In genomic region chr5:114176356-114176755, GRCh38 we compare ENCODE assay signal across 25 cellular contexts.
A peak's percentile ranks its signal among the peaks of the same experiment; 100 is the strongest.
DNase-seq lines count a peak whose midpoint lies in the region; ATAC-seq, FAIRE-seq and TF ChIP-seq lines count a peak whose summit lies in the region.
"Had no signal": no experiment of that assay in that cellular context is flagged by ENCODE, and none has a peak within 500 bp of the region (broad histone marks: within the 10 kb centered on the region; RNA-seq: fewer than 3 reads in every experiment).

No MANE protein-coding gene starts in this region.

- peaks cover 4 to 7% of the 10 kb centered on the region in 2 donors for H3K9me3 Mint-ChIP-seq in stimulated activated naive CD8-positive, alpha-beta T cell treated with anti-CD3 and anti-CD28 coated beads, Interleukin-15, amount 100 ng/mL, for 72 hours

- H3K9me1 ChIP-seq in keratinocyte (ENCODE audit: control insufficient read depth, extremely low read depth, insufficient read depth, low read length): no peaks in the 10 kb centered on the region

- H4K20me1 ChIP-seq in keratinocyte (ENCODE audit: control insufficient read depth, extremely low read depth, insufficient read depth, low read length): no peaks in the 10 kb centered on the region

- peak overlapping the region; percentile 36 for H3K27ac ChIP-seq in keratinocyte (ENCODE audit: control insufficient read depth, insufficient read depth, low read length)
- H3K27ac ChIP-seq: right atrium auricular region, tibial artery had no signal

- H3K4me3 ChIP-seq in cardiac fibroblast (replicated peaks in 1 of 2; ENCODE audit: low read depth in 2 of 2, low read length in 2 of 2) (no peak overlapping the region), keratinocyte (ENCODE audit: control insufficient read depth in 2 of 3, extremely low read depth in 1 of 3, insufficient read depth in 2 of 3, low read depth in 1 of 3, low read length in 3 of 3) (no peak overlapping the region)
- H3K4me3 ChIP-seq: K562, right atrium auricular region, tibial artery had no signal

- no peaks in the 10 kb centered on the region for H3K79me2 ChIP-seq in keratinocyte (ENCODE audit: control insufficient read depth, insufficient read depth, low read length)

- no peak for ATAC-seq in GM18511 (IDR thresholded peaks at IDR 0.05; ENCODE audit: unreplicated experiment)
- no peak for ATAC-seq in stimulated activated naive CD8-positive, alpha-beta T cell treated with anti-CD3 and anti-CD28 coated beads, Interleukin-15, amount 100 ng/mL, for 72 hours
- ATAC-seq: activated T-cell treated with anti-CD3 and anti-CD28 coated beads, Interleukin-2, amount 50 U/mL, for 72 hours; K562; left lobe of liver had no signal

- no peaks in the 10 kb centered on the region for H3K9me3 ChIP-seq in keratinocyte (ENCODE audit: control insufficient read depth, low read depth, low read length)

- no peaks in the 10 kb centered on the region for H3K27me3 ChIP-seq in keratinocyte (ENCODE audit: control insufficient read depth, extremely low read depth, insufficient read depth, low read length)
- H3K27me3 ChIP-seq: right atrium auricular region, tibial artery had no signal

- TF ChIP-seq CTCF in cardiac fibroblast (IDR thresholded peaks at IDR 0.05; ENCODE audit: low read depth, low read length) (no peak), keratinocyte (optimal IDR thresholded peaks at IDR 0.05 in 1 of 3, IDR thresholded peaks at IDR 0.05 in 1 of 3, conservative IDR thresholded peaks at IDR 0.05 in 1 of 3; ENCODE audit: extremely low read depth in 1 of 3, insufficient read depth in 2 of 3, low read length in 3 of 3) (no peak)

- H3K4me3 Mint-ChIP-seq in stimulated activated naive CD8-positive, alpha-beta T cell treated with anti-CD3 and anti-CD28 coated beads, Interleukin-15, amount 100 ng/mL, for 72 hours: no peak overlapping the region
- H3K4me3 Mint-ChIP-seq: activated naive CD8-positive, alpha-beta T cell treated with anti-CD3 and anti-CD28 coated beads, Interleukin-2, amount 10 ng/mL, durations not matched to agents 7 days and 5 days; activated T-cell treated with anti-CD3 and anti-CD28 coated beads, Interleukin-2, amount 50 U/mL, for 72 hours; CD14-positive monocyte; central memory CD8-positive, alpha-beta T cell had no signal

- H3K27ac Mint-ChIP-seq in stimulated activated naive CD8-positive, alpha-beta T cell treated with anti-CD3 and anti-CD28 coated beads, Interleukin-15, amount 100 ng/mL, for 72 hours: no peak overlapping the region
- H3K27ac Mint-ChIP-seq: activated naive CD8-positive, alpha-beta T cell treated with anti-CD3 and anti-CD28 coated beads, Interleukin-2, amount 10 ng/mL, durations not matched to agents 7 days and 5 days; activated T-cell treated with anti-CD3 and anti-CD28 coated beads, Interleukin-2, amount 50 U/mL, for 72 hours; CD14-positive monocyte had no signal

- dilution Hi-C loops in keratinocyte (cut with MboI; ENCODE audit: extremely low pct_ligation_motif_present, low sequenced_read_pairs): no loop called here

- peak; percentile 63 for DNase-seq in A172 (ENCODE audit: low spot score)
- peak; percentile 28 for DNase-seq in HTR-8/SVneo (ENCODE audit: insufficient read length, low spot score)
- peak; percentile 50 to 73 for DNase-seq in cardiac fibroblast (ENCODE audit: low read depth in 2 of 2)
- no peak for DNase-seq in keratinocyte (ENCODE audit: low read depth, low spot score)
- DNase-seq in NCI-H1436 (lab: John Stamatoyannopoulos, UW): no peak
- no peak for DNase-seq in stimulated activated naive CD8-positive, alpha-beta T cell treated with anti-CD3 and anti-CD28 coated beads, Interleukin-15, amount 100 ng/mL, for 72 hours
- no peak for DNase-seq in DMS 273 treated with DMSO at 0.1 percent for 48 hours (lab: John Stamatoyannopoulos, UW)
- DNase-seq: activated CD8-positive, alpha-beta memory T cell treated with anti-CD3 and anti-CD28 coated beads for 24 hours; activated naive CD8-positive, alpha-beta T cell treated with anti-CD3 and anti-CD28 coated beads, Interleukin-2, amount 10 ng/mL, durations not matched to agents 7 days and 5 days; activated T-cell treated with anti-CD3 and anti-CD28 coated beads, Interleukin-2, amount 50 U/mL, for 72 hours; DMS53; effector memory CD4-positive, alpha-beta T cell; foreskin melanocyte; GOT3; NCI-H187 treated with DMSO at 0.1 percent for 48 hours; Right ventricle myocardium superior; stimulated activated naive CD4-positive, alpha-beta T cell; tibial artery had no signal

- no peaks in the 10 kb centered on the region for H3K27me3 Mint-ChIP-seq in stimulated activated naive CD8-positive, alpha-beta T cell treated with anti-CD3 and anti-CD28 coated beads, Interleukin-15, amount 100 ng/mL, for 72 hours
- H3K27me3 Mint-ChIP-seq: activated naive CD8-positive, alpha-beta T cell treated with anti-CD3 and anti-CD28 coated beads, Interleukin-2, amount 10 ng/mL, durations not matched to agents 7 days and 5 days; central memory CD8-positive, alpha-beta T cell had no signal

- FAIRE-seq in HTR-8/SVneo (lab: Jason Lieb, UNC): no peak
- FAIRE-seq in keratinocyte (lab: Jason Lieb, UNC): no peak
- FAIRE-seq: A204.1, K562 had no signal

- no peak overlapping the region for H3K9ac ChIP-seq in keratinocyte (ENCODE audit: control insufficient read depth, extremely low read depth, insufficient read depth, low read length)

- no peaks in the 10 kb centered on the region for H3K36me3 ChIP-seq in keratinocyte (ENCODE audit: control insufficient read depth in 2 of 2, extremely low read depth in 1 of 2, insufficient read depth in 2 of 2, low read length in 2 of 2)
- H3K36me3 ChIP-seq: right atrium auricular region, tibial artery had no signal

- peaks cover 18% of the 10 kb centered on the region for H3K4me1 ChIP-seq in keratinocyte (ENCODE audit: control insufficient read depth, extremely low read depth, insufficient read depth, low read length)
- H3K4me1 ChIP-seq: tibial artery had no signal

- H3K4me1 Mint-ChIP-seq in stimulated activated naive CD8-positive, alpha-beta T cell treated with anti-CD3 and anti-CD28 coated beads, Interleukin-15, amount 100 ng/mL, for 72 hours: no peaks in the 10 kb centered on the region
- H3K4me1 Mint-ChIP-seq: activated naive CD8-positive, alpha-beta T cell treated with anti-CD3 and anti-CD28 coated beads, Interleukin-2, amount 10 ng/mL, durations not matched to agents 7 days and 5 days; CD14-positive monocyte; central memory CD8-positive, alpha-beta T cell had no signal

- no peak overlapping the region for H3K4me2 ChIP-seq in keratinocyte (ENCODE audit: control insufficient read depth, extremely low read depth, insufficient read depth, low read depth, low read length)

- no peak overlapping the region for H2AFZ ChIP-seq in keratinocyte (ENCODE audit: control insufficient read depth, low read length)

Comparison
In these comparisons a context has a peak if more than half of its experiments do, and no peak if none do; other contexts are left out.
1. DNase-seq: peak in A172 (single experiment), HTR-8/SVneo (single experiment) and cardiac fibroblast (2 of 2); none in keratinocyte (single experiment), NCI-H1436 (single experiment), stimulated activated naive CD8-positive, alpha-beta T cell treated with anti-CD3 and anti-CD28 coated beads, Interleukin-15, amount 100 ng/mL, for 72 hours (0 of 2) and DMS 273 treated with DMSO at 0.1 percent for 48 hours (single experiment).